11 cellular contexts compared by ENCODE assay signal in genomic region chr14:102200690-102201368, GRCh38.
DNase-seq lines count a peak whose midpoint lies in the region; ATAC-seq, FAIRE-seq and TF ChIP-seq lines count a peak whose summit lies in the region.
"Had no signal": no experiment of that assay in that cellular context is flagged by ENCODE, and none has a peak within 500 bp of the region (broad histone marks: within the 10 kb centered on the region; RNA-seq: fewer than 3 reads in every experiment).

No MANE protein-coding gene starts in this region.

- H3K27me3 ChIP-seq in CD4-positive, CD25-positive, alpha-beta regulatory T cell (ENCODE audit: control insufficient read depth, insufficient read depth, low read length): no peaks in the 10 kb centered on the region
- H3K27me3 ChIP-seq in ascending aorta: no peaks in the 10 kb centered on the region

- DNase-seq in CD4-positive, CD25-positive, alpha-beta regulatory T cell: peak in 2 of 3 donors; percentile 28 to 46
- no peak for DNase-seq in GM12891 (ENCODE audit: insufficient read length, low spot score)
- peak; percentile 23 for DNase-seq in activated CD4-positive, alpha-beta memory T cell treated with anti-CD3 and anti-CD28 coated beads, Interleukin-2, amount 10 ng/mL, durations not matched to agents 7 days and 5 days
- no peak for DNase-seq in memory B cell (ENCODE audit: low spot score in 2 of 2)
- no peak for DNase-seq in NCI-H748 (lab: John Stamatoyannopoulos, UW; ENCODE audit: unreplicated experiment)
- DNase-seq in ascending aorta (ENCODE audit: low spot score in 2 of 2): no peak
- DNase-seq in coronary artery (ENCODE audit: low spot score): no peak
- DNase-seq in NCI-H524 treated with DMSO at 0.1 percent for 48 hours (lab: John Stamatoyannopoulos, UW): no peak
- DNase-seq: Caco-2, islet precursor cell, SW 1271 had no signal

- CTCF ChIA-PET in activated CD4-positive, alpha-beta memory T cell treated with anti-CD3 and anti-CD28 coated beads, Interleukin-2, amount 10 ng/mL, durations not matched to agents 7 days and 5 days (lab: Charles Lee): interaction anchor here (0.6 kb wide), 1 partner anchor 100 kb away, joined by 6 read pairs; no protein-coding TSS in a partner anchor

- H3K27ac Mint-ChIP-seq in CD4-positive, CD25-positive, alpha-beta regulatory T cell: peak overlapping the region; percentile 87 to 96 (median 93)
- peak overlapping the region; percentile 31 for H3K27ac Mint-ChIP-seq in activated CD4-positive, alpha-beta memory T cell treated with anti-CD3 and anti-CD28 coated beads, Interleukin-2, amount 10 ng/mL, durations not matched to agents 7 days and 5 days
- H3K27ac Mint-ChIP-seq in memory B cell: peak overlapping the region; percentile 19

- POLR2A ChIA-PET in activated CD4-positive, alpha-beta memory T cell treated with anti-CD3 and anti-CD28 coated beads, Interleukin-2, amount 10 ng/mL, durations not matched to agents 7 days and 5 days (lab: Charles Lee): no interaction called here

- no peaks in the 10 kb centered on the region for H3K27me3 Mint-ChIP-seq in CD4-positive, CD25-positive, alpha-beta regulatory T cell
- H3K27me3 Mint-ChIP-seq in activated CD4-positive, alpha-beta memory T cell treated with anti-CD3 and anti-CD28 coated beads, Interleukin-2, amount 10 ng/mL, durations not matched to agents 7 days and 5 days: no peaks in the 10 kb centered on the region
- H3K27me3 Mint-ChIP-seq in memory B cell: no peaks in the 10 kb centered on the region

- peak overlapping the region; percentile 62 for H3K27ac ChIP-seq in CD4-positive, CD25-positive, alpha-beta regulatory T cell (ENCODE audit: insufficient read depth, low read length, poor library complexity, severe bottlenecking)
- H3K27ac ChIP-seq in ascending aorta: no peak overlapping the region
- H3K27ac ChIP-seq in coronary artery: no peak overlapping the region

- no peaks in the 10 kb centered on the region for H3K9me3 Mint-ChIP-seq in CD4-positive, CD25-positive, alpha-beta regulatory T cell
- no peaks in the 10 kb centered on the region for H3K9me3 Mint-ChIP-seq in activated CD4-positive, alpha-beta memory T cell treated with anti-CD3 and anti-CD28 coated beads, Interleukin-2, amount 10 ng/mL, durations not matched to agents 7 days and 5 days
- no peaks in the 10 kb centered on the region for H3K9me3 Mint-ChIP-seq in memory B cell

- peaks cover 55% of the 10 kb centered on the region for H3K36me3 ChIP-seq in CD4-positive, CD25-positive, alpha-beta regulatory T cell (ENCODE audit: control insufficient read depth, insufficient read depth, low read length)
- peaks cover 17 to 47% of the 10 kb centered on the region in 2 donors for H3K36me3 ChIP-seq in ascending aorta

- no peak for TF ChIP-seq POLR2A in GM12891 (IDR thresholded peaks at IDR 0.05; ENCODE audit: low read depth, low read length)

- H3K36me3 Mint-ChIP-seq in CD4-positive, CD25-positive, alpha-beta regulatory T cell: peaks cover 48% of the 10 kb centered on the region
- H3K36me3 Mint-ChIP-seq in activated CD4-positive, alpha-beta memory T cell treated with anti-CD3 and anti-CD28 coated beads, Interleukin-2, amount 10 ng/mL, durations not matched to agents 7 days and 5 days (ENCODE audit: low read depth): peaks cover 62% of the 10 kb centered on the region
- H3K36me3 Mint-ChIP-seq in memory B cell: peaks cover 40% of the 10 kb centered on the region

- H3K9me3 ChIP-seq in CD4-positive, CD25-positive, alpha-beta regulatory T cell (ENCODE audit: control insufficient read depth in 2 of 2, low read length in 2 of 2): no peaks in the 10 kb centered on the region
- no peaks in the 10 kb centered on the region for H3K9me3 ChIP-seq in ascending aorta
- H3K9me3 ChIP-seq: Caco-2 had no signal

- TF ChIP-seq CTCF in ascending aorta (IDR thresholded peaks at IDR 0.05) (no peak), coronary artery (IDR thresholded peaks at IDR 0.05) (no peak)

- H3K4me1 Mint-ChIP-seq in CD4-positive, CD25-positive, alpha-beta regulatory T cell: peaks cover 23 to 62% (median 55%) of the 10 kb centered on the region in 4 donors
- H3K4me1 Mint-ChIP-seq in activated CD4-positive, alpha-beta memory T cell treated with anti-CD3 and anti-CD28 coated beads, Interleukin-2, amount 10 ng/mL, durations not matched to agents 7 days and 5 days: peaks cover 34% of the 10 kb centered on the region
- H3K4me1 Mint-ChIP-seq in memory B cell: peaks cover 21% of the 10 kb centered on the region

- peaks cover 24% of the 10 kb centered on the region for H3K4me1 ChIP-seq in CD4-positive, CD25-positive, alpha-beta regulatory T cell (ENCODE audit: control insufficient read depth, insufficient read depth, low read length, poor library complexity, severe bottlenecking)
- no peaks in the 10 kb centered on the region for H3K4me1 ChIP-seq in ascending aorta
- H3K4me1 ChIP-seq: Caco-2 had no signal

- peak overlapping the region; percentile 20 to 84 (median 68) for H3K4me3 Mint-ChIP-seq in CD4-positive, CD25-positive, alpha-beta regulatory T cell
- H3K4me3 Mint-ChIP-seq in activated CD4-positive, alpha-beta memory T cell treated with anti-CD3 and anti-CD28 coated beads, Interleukin-2, amount 10 ng/mL, durations not matched to agents 7 days and 5 days: no peak overlapping the region
- H3K4me3 Mint-ChIP-seq in memory B cell: no peak overlapping the region

- intact Hi-C loops in ascending aorta (cut with DNase I): no loop called here

- H3K4me3 ChIP-seq in CD4-positive, CD25-positive, alpha-beta regulatory T cell (ENCODE audit: low read depth, low read length): peak overlapping the region; percentile 64
- H3K4me3 ChIP-seq in ascending aorta: no peak overlapping the region
- no peak overlapping the region for H3K4me3 ChIP-seq in coronary artery

- FAIRE-seq in GM12891 (lab: Jason Lieb, UNC): peak; percentile 64

- ATAC-seq in CD4-positive, CD25-positive, alpha-beta regulatory T cell (ENCODE audit: low read depth in 2 of 2): peak; percentile 64 to 69
- ATAC-seq in memory B cell (ENCODE audit: low read depth): no peak

TF ChIP-seq in GM12891, 5 proteins besides CTCF, POLR2A, EP300 and RAD21:
- TF ChIP-seq TAF1 (IDR thresholded peaks at IDR 0.05; ENCODE audit: low read depth, low read length): no peak
- no peak for TF ChIP-seq POLR2AphosphoS5 (IDR thresholded peaks at IDR 0.05; ENCODE audit: low read depth, low read length)
- TF ChIP-seq SPI1 (IDR thresholded peaks at IDR 0.05; ENCODE audit: low read depth, low read length): no peak
- TF ChIP-seq PAX5 (IDR thresholded peaks at IDR 0.05; ENCODE audit: insufficient read depth, low read length, severe bottlenecking): no peak
- TF ChIP-seq POU2F2 (IDR thresholded peaks at IDR 0.05; ENCODE audit: low read depth, low read length): no peak

Comparison
In these comparisons a context has a peak if more than half of its experiments do, and no peak if none do; other contexts are left out.
1. DNase-seq: peak in CD4-positive, CD25-positive, alpha-beta regulatory T cell (2 of 3) and activated CD4-positive, alpha-beta memory T cell treated with anti-CD3 and anti-CD28 coated beads, Interleukin-2, amount 10 ng/mL, durations not matched to agents 7 days and 5 days (single experiment); none in GM12891 (single experiment), memory B cell (0 of 2), NCI-H748 (single experiment), ascending aorta (0 of 2), coronary artery (single experiment) and NCI-H524 treated with DMSO at 0.1 percent for 48 hours (single experiment).
2. H3K27ac Mint-ChIP-seq: peak in every context shown above with its lines; median percentile 93 in CD4-positive, CD25-positive, alpha-beta regulatory T cell; 31 in activated CD4-positive, alpha-beta memory T cell treated with anti-CD3 and anti-CD28 coated beads, Interleukin-2, amount 10 ng/mL, durations not matched to agents 7 days and 5 days; 19 in memory B cell.
3. H3K4me3 Mint-ChIP-seq: peak in CD4-positive, CD25-positive, alpha-beta regulatory T cell (4 of 4); none in activated CD4-positive, alpha-beta memory T cell treated with anti-CD3 and anti-CD28 coated beads, Interleukin-2, amount 10 ng/mL, durations not matched to agents 7 days and 5 days (single experiment) and memory B cell (single experiment).